Comparison of ENCODE assay signal across 22 cellular contexts in genomic region chr18:32629990-32630389, GRCh38.
"Had no signal": no experiment of that assay in that cellular context is flagged by ENCODE, and none has a peak within 500 bp of the region (broad histone marks: within the 10 kb centered on the region; RNA-seq: fewer than 3 reads in every experiment).

No MANE protein-coding gene starts in this region.

- H3K36me3 ChIP-seq: esophagus muscularis mucosa, gastroesophageal sphincter, ovary, sigmoid colon, suprapubic skin, tibial artery, upper lobe of left lung, vagina had no signal

- H3K4me2 ChIP-seq: smooth muscle cell had no signal

- H3K27ac ChIP-seq: epithelial cell of prostate, esophagus muscularis mucosa, gastroesophageal sphincter, ovary, psoas muscle, sigmoid colon, suprapubic skin, tibial artery, upper lobe of left lung, vagina had no signal

- H3K27me3 ChIP-seq: esophagus muscularis mucosa, gastroesophageal sphincter, ovary, sigmoid colon, suprapubic skin, tibial artery, upper lobe of left lung, vagina had no signal

- H3K4me3 ChIP-seq: esophagus muscularis mucosa, gastroesophageal sphincter, ovary, psoas muscle, sigmoid colon, smooth muscle cell, suprapubic skin, tibial artery, upper lobe of left lung, vagina had no signal

- H3K4me1 ChIP-seq: esophagus muscularis mucosa, gastroesophageal sphincter, psoas muscle, sigmoid colon, suprapubic skin, tibial artery, upper lobe of left lung, vagina had no signal

- H3K9me3 ChIP-seq: esophagus muscularis mucosa, gastroesophageal sphincter, psoas muscle, sigmoid colon, suprapubic skin, tibial artery, upper lobe of left lung, vagina had no signal

- DNase-seq: effector memory CD8-positive, alpha-beta T cell; glutamatergic neuron; islet precursor cell; mammary epithelial cell; natural killer cell; ovary; psoas muscle; retina; sigmoid colon; stimulated activated CD4-positive, alpha-beta T cell treated with anti-CD3 and anti-CD28 coated beads, Interleukin-4, amount 100 ng/mL, for 1 hour; stimulated activated CD8-positive, alpha-beta memory T cell treated with anti-CD3 and anti-CD28 coated beads, Interleukin-4, amount 100 ng/mL, for 48 hours; stimulated activated naive CD8-positive, alpha-beta T cell treated with anti-CD3 and anti-CD28 coated beads, Interleukin-15, Interleukin-2, amounts not matched to agents 100 U/mL and 50 U/mL, for 24 hours; tibial artery had no signal

- ATAC-seq: effector memory CD8-positive, alpha-beta T cell; gastroesophageal sphincter; left lobe of liver; natural killer cell; psoas muscle; stimulated activated effector memory CD8-positive, alpha-beta T cell treated with anti-CD3 and anti-CD28 coated beads, Interleukin-12 subunit alpha, Interleukin-12 subunit beta, amount 100 ng/mL, for 72 hours; stimulated activated naive CD8-positive, alpha-beta T cell treated with anti-CD3 and anti-CD28 coated beads, Interleukin-15, Interleukin-2, amounts not matched to agents 100 U/mL and 50 U/mL, for 24 hours had no signal
